11 cellular contexts compared by ENCODE assay signal in genomic region chr19:15123031-15123890, GRCh38. TPM values are rescaled to one million over a fixed set of nuclear protein-coding genes. Genes with fewer than 3 reads are reported as not detected.
DNase-seq lines count a peak whose midpoint lies in the region; ATAC-seq and TF ChIP-seq lines count a peak whose summit lies in the region.
"Had no signal": no experiment of that assay in that cellular context is flagged by ENCODE, and none has a peak within 500 bp of the region (broad histone marks: within the 10 kb centered on the region; RNA-seq: fewer than 3 reads in every experiment).

No MANE protein-coding gene starts in this region.

- H3K4me3 ChIP-seq in gastroesophageal sphincter (peak overlapping the region in 1 of 2 donors; percentile 68), smooth muscle cell (no peak overlapping the region)
- H3K4me3 ChIP-seq: A549 had no signal

- no peaks in the 10 kb centered on the region for H3K9me3 ChIP-seq in gastroesophageal sphincter
- no peaks in the 10 kb centered on the region for H3K9me3 ChIP-seq in smooth muscle cell (replicated peaks; ENCODE audit: low read depth)
- H3K9me3 ChIP-seq: A549 had no signal

- TF ChIP-seq CTCF in gastroesophageal sphincter (IDR thresholded peaks at IDR 0.05) (no peak), smooth muscle cell (IDR thresholded peaks at IDR 0.05; ENCODE audit: borderline replicate concordance, insufficient read depth, poor library complexity, severe bottlenecking) (no peak)

- H3K4me1 ChIP-seq in gastroesophageal sphincter: peaks cover 0 to 39% (median 15%) of the 10 kb centered on the region in 3 donors
- H3K4me1 ChIP-seq in smooth muscle cell (ENCODE audit: low read depth): peaks cover 7% of the 10 kb centered on the region

- ATAC-seq in T-cell (replicated peaks in 1 of 4) (no peak), gastroesophageal sphincter (no peak), HG03565 (IDR thresholded peaks at IDR 0.05; ENCODE audit: unreplicated experiment) (no peak), HG02571 (IDR thresholded peaks at IDR 0.05; ENCODE audit: unreplicated experiment) (no peak)
- ATAC-seq: A549 had no signal

- POLR2A ChIA-PET in T-cell (lab: Charles Lee): no interaction called here

- intact Hi-C loops in activated CD4-positive, alpha-beta T cell treated with anti-CD3 and anti-CD28 coated beads, Interleukin-2, amount 10 ng/mL, durations not matched to agents 24 days and 14 days (cut with micrococcal nuclease): no loop called here

- H4K20me1 ChIP-seq in smooth muscle cell (ENCODE audit: low read depth): no peaks in the 10 kb centered on the region

- no peak overlapping the region for H2AFZ ChIP-seq in smooth muscle cell (ENCODE audit: low read depth)

- H3K27ac ChIP-seq in gastroesophageal sphincter (peak overlapping the region in 3 of 4 donors; percentile 93 to 97 (median 93)), smooth muscle cell (ENCODE audit: low read depth) (no peak overlapping the region)

- no peaks in the 10 kb centered on the region for H3K9me3 Mint-ChIP-seq in activated CD4-positive, alpha-beta T cell treated with anti-CD3 and anti-CD28 coated beads, Interleukin-2, amount 10 ng/mL, durations not matched to agents 24 days and 14 days
- no peaks in the 10 kb centered on the region for H3K9me3 Mint-ChIP-seq in T-cell

- H3K27me3 Mint-ChIP-seq in activated CD4-positive, alpha-beta T cell treated with anti-CD3 and anti-CD28 coated beads, Interleukin-2, amount 10 ng/mL, durations not matched to agents 24 days and 14 days: no peaks in the 10 kb centered on the region
- no peaks in the 10 kb centered on the region for H3K27me3 Mint-ChIP-seq in T-cell

- peak overlapping the region; percentile 88 for H3K4me2 ChIP-seq in smooth muscle cell

- H3K27me3 ChIP-seq in gastroesophageal sphincter (no peaks in the 10 kb centered on the region), smooth muscle cell (ENCODE audit: low read depth) (no peaks in the 10 kb centered on the region)

- TF ChIP-seq EP300 in gastroesophageal sphincter (IDR thresholded peaks at IDR 0.05): no peak

- peaks cover 0 to 51% of the 10 kb centered on the region in 2 donors for H3K36me3 ChIP-seq in gastroesophageal sphincter
- H3K36me3 ChIP-seq in smooth muscle cell (ENCODE audit: low read depth): no peaks in the 10 kb centered on the region

- TF ChIP-seq POLR2A in gastroesophageal sphincter (IDR thresholded peaks at IDR 0.05): no peak

- H3K4me3 Mint-ChIP-seq in activated CD4-positive, alpha-beta T cell treated with anti-CD3 and anti-CD28 coated beads, Interleukin-2, amount 10 ng/mL, durations not matched to agents 24 days and 14 days: peak overlapping the region; percentile 92
- peak overlapping the region; percentile 31 to 95 (median 90) for H3K4me3 Mint-ChIP-seq in T-cell

- peak overlapping the region; percentile 96 for H3K27ac Mint-ChIP-seq in activated CD4-positive, alpha-beta T cell treated with anti-CD3 and anti-CD28 coated beads, Interleukin-2, amount 10 ng/mL, durations not matched to agents 24 days and 14 days
- H3K27ac Mint-ChIP-seq in T-cell: peak overlapping the region in 1 of 2 donors; percentile 97

- H3K36me3 Mint-ChIP-seq in activated CD4-positive, alpha-beta T cell treated with anti-CD3 and anti-CD28 coated beads, Interleukin-2, amount 10 ng/mL, durations not matched to agents 24 days and 14 days (ENCODE audit: low read depth): peaks cover 37% of the 10 kb centered on the region
- H3K36me3 Mint-ChIP-seq in T-cell: peaks cover 28% of the 10 kb centered on the region

- no peak overlapping the region for H3K9ac ChIP-seq in smooth muscle cell (ENCODE audit: low read depth)

- peaks cover 18% of the 10 kb centered on the region for H3K4me1 Mint-ChIP-seq in activated CD4-positive, alpha-beta T cell treated with anti-CD3 and anti-CD28 coated beads, Interleukin-2, amount 10 ng/mL, durations not matched to agents 24 days and 14 days
- H3K4me1 Mint-ChIP-seq in T-cell: peaks cover 19 to 24% (median 21%) of the 10 kb centered on the region in 3 donors

- H3F3A ChIP-seq in smooth muscle cell (ENCODE audit: low read depth): no peaks in the 10 kb centered on the region

- CTCF ChIA-PET in T-cell (lab: Charles Lee): interaction anchor here in 1 of 2 donors (1.0 kb wide), 1 partner anchor 432 kb away, joined by 3 read pairs; no protein-coding TSS in a partner anchor

- H3K79me2 ChIP-seq in smooth muscle cell (ENCODE audit: low read depth): peaks cover 19% of the 10 kb centered on the region

- 71% methylated on average over 1 of the region's 22 CpGs; no CpG with 5 or more reads in 1 of the 2 donors for WGBS in gastroesophageal sphincter (ENCODE audit: low coverage in 1 of 2), 2 donors
- WGBS in smooth muscle cell (ENCODE audit: low lambda C conversion rate): 97% methylated on average over 21 of the region's 22 CpGs

- DNase-seq in activated CD4-positive, alpha-beta T cell treated with anti-CD3 and anti-CD28 coated beads, Interleukin-2, amount 10 ng/mL, durations not matched to agents 24 days and 14 days: peak; percentile 56
- DNase-seq in activated CD4-positive, alpha-beta T cell treated with anti-CD3 and anti-CD28 coated beads for 48 hours: no peak
- no peak for DNase-seq in T-cell
- DNase-seq in smooth muscle cell (lab: John Stamatoyannopoulos, UW; ENCODE audit: unreplicated experiment): no peak
- no peak for DNase-seq in NCI-H446 (lab: John Stamatoyannopoulos, UW)
- DNase-seq: EL, T-helper 9 cell had no signal

RNA-seq across cellular contexts. Expression of gene SYDE1, which starts 16.1 kb away (rescaled TPM):
- 1.1 and 1.3 TPM in 2 replicates for total RNA-seq in activated CD4-positive, alpha-beta T cell treated with anti-CD3 and anti-CD28 coated beads, Interleukin-2, amount 10 ng/mL, durations not matched to agents 24 days and 14 days
- under 1 TPM; 0.18 to 0.58 (median 0.26) TPM for total RNA-seq in T-cell
- total RNA-seq in gastroesophageal sphincter: 100 to 1,000 TPM in 1 of 4 donors, 10 to 100 TPM in 3; 41.7 to 100 (median 52.4) TPM
- 27.6 and 39.3 TPM in 2 replicates for total RNA-seq in smooth muscle cell
- polyA plus RNA-seq in smooth muscle cell: 42.2 and 51.6 TPM in 2 replicates

RNA-seq across cellular contexts. Expression of gene OR1I1, which starts 41.2 kb away (rescaled TPM):
- total RNA-seq in activated CD4-positive, alpha-beta T cell treated with anti-CD3 and anti-CD28 coated beads, Interleukin-2, amount 10 ng/mL, durations not matched to agents 24 days and 14 days: not detected in 2 replicates
- total RNA-seq in T-cell (not detected), gastroesophageal sphincter (not detected), smooth muscle cell (not detected in 2 replicates)
- not detected in 2 replicates for polyA plus RNA-seq in smooth muscle cell
- polyA plus RNA-seq: A549 had no signal

Comparison
In these comparisons a context has a peak if more than half of its experiments do, and no peak if none do; other contexts are left out.
1. RNA of gene SYDE1, which starts 16.1 kb away (total RNA-seq): 41.7 to 100 TPM in gastroesophageal sphincter and 27.6 to 39.3 TPM in smooth muscle cell; 1.1 to 1.3 TPM in activated CD4-positive, alpha-beta T cell treated with anti-CD3 and anti-CD28 coated beads, Interleukin-2, amount 10 ng/mL, durations not matched to agents 24 days and 14 days and 0.18 to 0.58 TPM in T-cell; every median in the first group is over 10 times any median in the second.